8 cellular contexts compared by ENCODE assay signal in the genomic region with DNA sequence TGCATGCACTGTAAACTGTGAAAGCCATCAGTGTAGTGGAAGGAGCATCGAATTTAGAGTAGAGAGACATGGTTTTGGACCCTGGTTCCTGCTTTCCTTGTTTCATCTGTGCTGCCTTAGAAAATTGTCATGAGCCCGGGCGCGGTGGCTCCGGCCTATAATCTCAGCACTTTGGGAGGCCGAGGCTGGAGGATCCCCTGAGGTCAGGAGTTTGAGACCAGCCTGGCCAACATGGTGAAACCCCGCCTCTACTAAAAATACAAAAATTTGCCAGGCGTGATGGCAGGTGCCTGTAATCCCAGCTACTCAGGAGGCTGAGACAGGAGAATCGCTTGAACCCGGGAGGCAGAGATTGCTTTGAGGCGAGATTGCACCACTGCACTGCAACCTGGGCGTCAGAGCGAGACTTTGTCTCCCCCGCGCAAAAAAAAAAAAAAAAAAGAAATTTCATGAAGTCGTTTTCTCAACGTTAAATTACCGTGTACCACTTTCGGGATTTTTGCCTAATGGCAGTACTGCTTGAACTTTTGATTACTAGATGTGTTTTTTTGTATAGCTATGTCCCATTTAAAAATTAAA. TPM values are rescaled to one million over a fixed set of nuclear protein-coding genes. Genes with fewer than 3 reads are reported as not detected.
DNase-seq lines count a peak whose midpoint lies in the region; ATAC-seq and TF ChIP-seq lines count a peak whose summit lies in the region.

No MANE protein-coding gene starts in this region.

- H3K4me1 ChIP-seq in DND-41 (ENCODE audit: insufficient read depth, low read length) (peaks cover 25% of the 10 kb centered on the region), esophagus (ENCODE audit: control insufficient read depth in 2 of 2, insufficient read depth in 2 of 2, low read length in 1 of 2) (no peaks in the 10 kb centered on the region)

- peaks cover 2% of the 10 kb centered on the region for H3K4me1 Mint-ChIP-seq in progenitor cell of endocrine pancreas (ENCODE audit: low read depth)

- peak overlapping the region; percentile 67 to 70 for H3K4me3 ChIP-seq in DND-41 (ENCODE audit: low read depth in 1 of 2, low read length in 2 of 2)
- H3K4me3 ChIP-seq in esophagus (ENCODE audit: low read depth in 1 of 2, low read length in 2 of 2): peak overlapping the region; percentile 80 to 83

- H3K27ac ChIP-seq in DND-41 (ENCODE audit: low read length) (peak overlapping the region; percentile 96), RWPE1 (peak overlapping the region; percentile 98), esophagus (ENCODE audit: low read depth in 2 of 2, low read length in 1 of 2) (peak overlapping the region; percentile 100)

- 38% methylated on average over 19 of the region's 19 CpGs for WGBS in esophagus, 2 donors

- peak; percentile 8 for DNase-seq in DND-41
- DNase-seq in RWPE1 (ENCODE audit: low spot score): no peak
- no peak for DNase-seq in progenitor cell of endocrine pancreas (ENCODE audit: low spot score, unreplicated experiment)
- DNase-seq in NCI-H82 treated with DMSO at 0.1 percent for 48 hours (lab: John Stamatoyannopoulos, UW; ENCODE audit: unreplicated experiment): no peak

- H3K9ac ChIP-seq in DND-41 (ENCODE audit: low read depth, low read length): peak overlapping the region; percentile 86

- POLR2A ChIA-PET in RWPE1 (lab: Yijun Ruan, JAX; ENCODE audit: low non-redundant PET): interaction anchor here (0.7 kb wide), 1 partner anchor 33 kb away, joined by 4 read pairs; no protein-coding TSS in a partner anchor

- H3K9me3 ChIP-seq in DND-41 (ENCODE audit: insufficient read depth, low read length, severe bottlenecking) (no peaks in the 10 kb centered on the region), esophagus (ENCODE audit: control insufficient read depth in 2 of 2, insufficient read depth in 1 of 2, low read depth in 1 of 2, low read length in 1 of 2) (no peaks in the 10 kb centered on the region)

- no peak for ATAC-seq in DND-41 (ENCODE audit: insufficient read depth, low read depth)
- ATAC-seq in HG03442 (IDR thresholded peaks at IDR 0.05; ENCODE audit: unreplicated experiment): no peak
- ATAC-seq in GM19467 (IDR thresholded peaks at IDR 0.05; ENCODE audit: unreplicated experiment): no peak
- ATAC-seq in HG02981 (IDR thresholded peaks at IDR 0.05; ENCODE audit: unreplicated experiment): no peak

- H3K36me3 Mint-ChIP-seq in progenitor cell of endocrine pancreas (ENCODE audit: insufficient read depth): peaks cover 8% of the 10 kb centered on the region

- TF ChIP-seq CTCF in DND-41 (IDR thresholded peaks at IDR 0.05; ENCODE audit: borderline replicate concordance, extremely low read depth, low read length, poor library complexity, severe bottlenecking) (no peak), RWPE1 (conservative IDR thresholded peaks at IDR 0.05; ENCODE audit: low read depth) (no peak), progenitor cell of endocrine pancreas (IDR thresholded peaks at IDR 0.05; ENCODE audit: unreplicated experiment) (no peak)

- H3K36me3 ChIP-seq in DND-41 (ENCODE audit: insufficient read depth, low read length): peaks cover 6% of the 10 kb centered on the region
- H3K36me3 ChIP-seq in esophagus (ENCODE audit: control insufficient read depth in 2 of 2, insufficient read depth in 2 of 2, low read length in 1 of 2): peaks cover 3 to 4% of the 10 kb centered on the region in 2 donors

- peak overlapping the region; percentile 98 for H3K27ac Mint-ChIP-seq in progenitor cell of endocrine pancreas

- peaks cover 14% of the 10 kb centered on the region for H3K79me2 ChIP-seq in DND-41 (ENCODE audit: insufficient read depth, low read length)

- H3K27me3 Mint-ChIP-seq in progenitor cell of endocrine pancreas: no peaks in the 10 kb centered on the region

- H4K20me1 ChIP-seq in DND-41 (ENCODE audit: insufficient read depth, low read length): no peaks in the 10 kb centered on the region

- H3K4me3 Mint-ChIP-seq in progenitor cell of endocrine pancreas (ENCODE audit: low read depth): peak overlapping the region; percentile 92

- peak overlapping the region; percentile 65 for H3K4me2 ChIP-seq in DND-41 (ENCODE audit: insufficient read depth, low read length)

- H2AFZ ChIP-seq in DND-41 (ENCODE audit: low read depth, low read length): peak overlapping the region; percentile 78

- H3K27me3 ChIP-seq in DND-41 (ENCODE audit: insufficient read depth, low read length, poor library complexity) (no peaks in the 10 kb centered on the region), esophagus (ENCODE audit: control insufficient read depth in 1 of 2, insufficient read depth in 2 of 2, low read length in 2 of 2) (no peaks in the 10 kb centered on the region)

- H3K9me3 Mint-ChIP-seq in progenitor cell of endocrine pancreas (ENCODE audit: low read depth): no peaks in the 10 kb centered on the region

- CTCF ChIA-PET in RWPE1 (lab: Yijun Ruan, JAX): interaction anchor here (0.6 to 1.0 kb wide), 2 partner anchors 38 to 84 kb away, joined by 3 to 4 read pairs; no protein-coding TSS in a partner anchor

RNA-seq across cellular contexts. Expression of a gene that starts 0.9 kb away (rescaled TPM):
- polyA plus RNA-seq in esophagus: 10 to 100 TPM; 11.8 to 13.5 TPM
- 23.2 and 26.3 TPM in 2 replicates for total RNA-seq in progenitor cell of endocrine pancreas

RNA-seq across cellular contexts. Expression of a gene that starts 45.4 kb away (rescaled TPM):
- polyA plus RNA-seq in esophagus: 10 to 100 TPM; 10.5 to 13.3 TPM
- total RNA-seq in progenitor cell of endocrine pancreas: 12.0 and 13.8 TPM in 2 replicates
